Comparison of ENCODE assay signal across 25 cellular contexts in the genomic region with DNA sequence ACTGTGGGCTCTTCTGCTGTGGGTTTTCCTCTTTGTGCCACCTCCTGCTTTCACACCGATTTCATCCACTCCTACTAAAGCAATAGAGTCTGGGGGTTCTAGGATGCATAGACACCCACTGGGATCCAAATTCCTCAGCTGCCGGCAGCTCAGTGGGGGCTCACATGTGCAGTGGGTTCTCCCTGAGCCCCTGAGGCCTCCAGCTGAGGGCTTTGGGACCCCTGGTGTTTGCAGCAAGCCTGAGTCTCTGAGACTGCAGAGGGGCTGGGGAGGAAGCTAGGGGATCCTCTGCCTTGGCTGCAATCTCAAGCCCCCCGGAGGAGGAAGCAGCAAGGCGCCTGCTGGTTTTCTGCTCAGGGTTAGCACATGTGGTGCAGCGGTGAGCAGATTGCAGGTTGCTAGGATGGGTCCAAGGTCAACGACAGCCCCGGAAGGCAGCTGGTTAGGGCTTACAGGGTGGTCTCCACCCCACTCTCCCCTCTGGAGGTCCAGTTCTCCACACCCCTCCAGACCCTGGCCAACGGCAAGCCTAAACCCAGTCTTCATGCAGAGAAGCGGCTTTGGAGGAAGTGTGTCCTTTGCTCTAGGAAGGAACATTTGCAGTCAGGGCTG.
"Had no signal": no experiment of that assay in that cellular context is flagged by ENCODE, and none has a peak within 500 bp of the region (broad histone marks: within the 10 kb centered on the region; RNA-seq: fewer than 3 reads in every experiment).

No MANE protein-coding gene starts in this region.

- ATAC-seq: activated naive CD4-positive, alpha-beta T cell treated with anti-CD3 and anti-CD28 coated beads, Interleukin-2, amount 50 U/mL, for 72 hours; activated naive CD8-positive, alpha-beta T cell treated with anti-CD3 and anti-CD28 coated beads, Interleukin-2, amount 50 U/mL, for 24 hours; Panc1 had no signal

- H3K27me3 ChIP-seq: brain microvascular endothelial cell, MG63 had no signal

- H3K36me3 ChIP-seq: brain microvascular endothelial cell, MG63, SJCRH30 had no signal

- H3K4me1 ChIP-seq: SJCRH30 had no signal

- H3K9me3 ChIP-seq: MG63, SK-N-SH had no signal

- H3K9ac ChIP-seq: SK-N-SH had no signal

- DNase-seq: activated CD4-positive, alpha-beta memory T cell treated with anti-CD3 and anti-CD28 coated beads, Interleukin-2, amount 10 ng/mL, durations not matched to agents 7 days and 5 days; activated CD4-positive, alpha-beta T cell treated with anti-CD3 and anti-CD28 coated beads for 1 hour; activated CD4-positive, alpha-beta T cell treated with anti-CD3 and anti-CD28 coated beads for 48 hours; activated CD4-positive, CD25-positive, alpha-beta regulatory T cell; activated gamma-delta T cell treated with Interleukin-2 at 50 U/mL for 16 hours; activated naive CD4-positive, alpha-beta T cell treated with anti-CD3 and anti-CD28 coated beads for 36 hours; activated naive CD8-positive, alpha-beta T cell treated with anti-CD3 and anti-CD28 coated beads, Interleukin-2, amount 50 U/mL, for 24 hours; activated T-cell treated with anti-CD3 and anti-CD28 coated beads, Interleukin-2, amount 50 U/mL, for 24 hours; brain microvascular endothelial cell; central memory CD4-positive, alpha-beta T cell; Kasumi-1; KG1; MG63; NCI-H1048; NCI-H1105 treated with DMSO at 0.1 percent for 48 hours; NCI-H1436; NCI-H1694; NCI-H1930; NCI-H345; NCI-H524 treated with DMSO at 0.1 percent for 48 hours; SHP77 had no signal

- H3K27ac ChIP-seq: brain microvascular endothelial cell, SJCRH30 had no signal

- H3K4me3 ChIP-seq: MG63, SJCRH30 had no signal

- H3K4me2 ChIP-seq: SK-N-SH had no signal

- H3K9me2 ChIP-seq: SK-N-SH had no signal
